9 cellular contexts compared by ENCODE assay signal in the genomic region with DNA sequence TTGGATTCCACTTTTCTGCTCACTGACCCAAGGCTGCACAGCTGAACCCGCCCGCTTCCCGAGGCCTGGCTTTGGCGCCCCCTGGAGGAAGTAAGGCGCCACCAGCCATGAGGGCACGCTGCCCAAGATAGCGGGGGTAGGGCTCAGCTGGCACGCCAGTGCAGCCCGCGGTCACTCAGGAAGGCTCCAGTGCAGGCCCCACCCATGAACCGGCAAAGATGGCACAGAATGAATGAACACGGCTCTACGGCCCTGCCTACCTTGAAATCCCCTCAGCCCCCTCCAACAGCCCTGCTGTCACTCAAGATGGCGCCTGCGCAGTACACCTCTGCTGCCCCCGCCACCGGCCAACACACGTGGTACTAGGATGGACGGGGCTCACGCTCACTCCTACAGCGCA. TPM values are rescaled to one million over a fixed set of nuclear protein-coding genes. Genes with fewer than 3 reads are reported as not detected.
DNase-seq lines count a peak whose midpoint lies in the region; ATAC-seq and TF ChIP-seq lines count a peak whose summit lies in the region.
"Had no signal": no experiment of that assay in that cellular context is flagged by ENCODE, and none has a peak within 500 bp of the region (broad histone marks: within the 10 kb centered on the region; RNA-seq: fewer than 3 reads in every experiment).

No MANE protein-coding gene starts in this region.

- no peaks in the 10 kb centered on the region for H3K4me1 Mint-ChIP-seq in GM23338
- H3K4me1 Mint-ChIP-seq: activated B cell treated with CpG ODN at 0.5 μM for 24 hours had no signal

- H3K27me3 Mint-ChIP-seq in GM23338 (ENCODE audit: insufficient read depth, low read depth, poor library complexity) = peaks cover 8% of the 10 kb centered on the region

- TF ChIP-seq EP300 in sigmoid colon (IDR thresholded peaks at IDR 0.05) = no peak

- DNase-seq in GM23338 (ENCODE audit: low spot score) = no peak
- no peak for DNase-seq in adipocyte (ENCODE audit: low read depth)
- peak; percentile 87 to 93 (median 92) for DNase-seq in right cardiac atrium
- peak; percentile 89 for DNase-seq in sigmoid colon
- DNase-seq in HPDE6-E6E7 (ENCODE audit: extremely low spot score) = no peak
- DNase-seq in NCI-H1417 treated with DMSO at 0.1 percent for 48 hours (lab: John Stamatoyannopoulos, UW) = no peak
- DNase-seq: activated B cell treated with CpG ODN at 0.5 μM for 24 hours had no signal

- H3K9me2 ChIP-seq in GM23338 (ENCODE audit: insufficient read depth) = no peaks in the 10 kb centered on the region

- TF ChIP-seq CTCF in GM23338 (conservative IDR thresholded peaks at IDR 0.05; ENCODE audit: low read depth in 2 of 2) (peak; percentile 7 to 26; a peak in 1 of 4 replicates), sigmoid colon (IDR thresholded peaks at IDR 0.05) (peak; percentile 28 to 53 (median 43))

- H3K27ac ChIP-seq in GM23338 (ENCODE audit: low read depth) = no peak overlapping the region
- peak overlapping the region; percentile 44 for H3K27ac ChIP-seq in right cardiac atrium (ENCODE audit: low read length)
- peak overlapping the region; percentile 88 to 92 (median 90) for H3K27ac ChIP-seq in sigmoid colon

- no peak overlapping the region for H3K4me3 ChIP-seq in GM23338
- peak overlapping the region; percentile 81 for H3K4me3 ChIP-seq in adipocyte (ENCODE audit: low read length)
- H3K4me3 ChIP-seq in right cardiac atrium (ENCODE audit: low read length) = peak overlapping the region; percentile 16
- H3K4me3 ChIP-seq in sigmoid colon = peak overlapping the region in 3 of 4 donors; percentile 45 to 58 (median 55)

- no peaks in the 10 kb centered on the region for H3F3A ChIP-seq in GM23338 (replicated peaks; ENCODE audit: low read depth)

- no peaks in the 10 kb centered on the region for H3K4me1 ChIP-seq in GM23338 (ENCODE audit: insufficient read depth)
- H3K4me1 ChIP-seq in adipocyte (ENCODE audit: control insufficient read depth, insufficient read depth, low read length) = no peaks in the 10 kb centered on the region
- H3K4me1 ChIP-seq in right cardiac atrium (ENCODE audit: control insufficient read depth, insufficient read depth, low read length) = no peaks in the 10 kb centered on the region
- H3K4me1 ChIP-seq in sigmoid colon = peaks cover 0 to 12% (median 2%) of the 10 kb centered on the region in 4 donors

- no peak overlapping the region for H3K4me3 Mint-ChIP-seq in GM23338
- H3K4me3 Mint-ChIP-seq: activated B cell treated with CpG ODN at 0.5 μM for 24 hours had no signal

- ATAC-seq in GM23338 (no peak), right cardiac atrium (peak; percentile 47 to 53), GM18502 (IDR thresholded peaks at IDR 0.05; ENCODE audit: poor library complexity, unreplicated experiment) (no peak), HG03025 (IDR thresholded peaks at IDR 0.05; ENCODE audit: low FRiP score, unreplicated experiment) (no peak)

- H3K36me3 ChIP-seq in GM23338 (ENCODE audit: insufficient read depth) (peaks cover 3% of the 10 kb centered on the region; the same call in 1 of the 2 replicates), adipocyte (ENCODE audit: control insufficient read depth, insufficient read depth, low read length, severe bottlenecking) (no peaks in the 10 kb centered on the region), sigmoid colon (peaks cover 0 to 11% (median 0%) of the 10 kb centered on the region in 4 donors)

- no peaks in the 10 kb centered on the region for H3K9me3 ChIP-seq in adipocyte (ENCODE audit: control insufficient read depth, low read length)
- no peaks in the 10 kb centered on the region for H3K9me3 ChIP-seq in right cardiac atrium (ENCODE audit: control insufficient read depth, low read length)
- H3K9me3 ChIP-seq in sigmoid colon = peaks cover 0 to 26% (median 0%) of the 10 kb centered on the region in 4 donors

- TF ChIP-seq POLR2A in sigmoid colon (IDR thresholded peaks at IDR 0.05) = no peak

- peaks cover 61% of the 10 kb centered on the region for H3K36me3 Mint-ChIP-seq in GM23338 (ENCODE audit: low read depth)

- no peak overlapping the region for H3K27ac Mint-ChIP-seq in GM23338
- H3K27ac Mint-ChIP-seq: activated B cell treated with CpG ODN at 0.5 μM for 24 hours had no signal

- no peak overlapping the region for H2AFZ ChIP-seq in GM23338

- 43% methylated on average over 21 of the region's 21 CpGs for WGBS in right cardiac atrium
- 44 to 64% methylated on average over 21 of the region's 21 CpGs for WGBS in sigmoid colon, 2 donors

- H3K9me3 Mint-ChIP-seq in GM23338 = peaks cover 87% of the 10 kb centered on the region

- H3K27me3 ChIP-seq in GM23338 (ENCODE audit: insufficient read depth) (no peaks in the 10 kb centered on the region), adipocyte (replicated peaks; ENCODE audit: control insufficient read depth, insufficient read depth, low read length) (no peaks in the 10 kb centered on the region), right cardiac atrium (ENCODE audit: control insufficient read depth, insufficient read depth) (no peaks in the 10 kb centered on the region), sigmoid colon (no peaks in the 10 kb centered on the region)

- intact Hi-C loops in right cardiac atrium (cut with DNase I) (no loop called here), sigmoid colon (cut with DNase I) (loop anchor here (1.0 to 5.0 kb wide), 3 partner anchors 75 to 260 kb away; no protein-coding TSS in a partner anchor)

- H3K4me2 ChIP-seq in GM23338 = no peak overlapping the region

- no peaks in the 10 kb centered on the region for H4K20me1 ChIP-seq in GM23338 (replicated peaks; ENCODE audit: insufficient read depth)

- H3K9ac ChIP-seq in adipocyte (ENCODE audit: low read length) = peak overlapping the region; percentile 64

- H3K79me2 ChIP-seq in GM23338 (replicated peaks; ENCODE audit: insufficient read depth) = no peaks in the 10 kb centered on the region

TF ChIP-seq in GM23338, 12 proteins besides CTCF, POLR2A, EP300 and RAD21:
- TF ChIP-seq STAT1 (IDR thresholded peaks at IDR 0.05; ENCODE audit: unreplicated experiment) (no peak), ETS1 (IDR thresholded peaks at IDR 0.05) (no peak), ZNF331 (CRISPR knock-in tag; IDR thresholded peaks at IDR 0.05; ENCODE audit: low read depth) (no peak), JUNB (IDR thresholded peaks at IDR 0.05; ENCODE audit: unreplicated experiment) (no peak), ZNF114 (CRISPR knock-in tag; IDR thresholded peaks at IDR 0.05) (no peak)

RNA-seq across cellular contexts. Expression of gene PEG3, which starts 3.0 kb away (rescaled TPM):
- total RNA-seq in GM23338 (2014; rRNA removed; shearing (Covaris generic)) = not detected in 2 replicates
- polyA plus RNA-seq in GM23338 (2016; fragmentation: Nextera tagmentation; extraction: Ambion mirVana) = not detected in 2 replicates
- total RNA-seq in right cardiac atrium = 10 to 100 TPM; 12.2 to 17.0 (median 14.4) TPM
- 3.1 TPM for polyA plus RNA-seq in right cardiac atrium
- 10 to 100 TPM; 18.5 to 33.9 (median 23.3) TPM for total RNA-seq in sigmoid colon
- polyA plus RNA-seq in sigmoid colon = 1 to 10 TPM in 1 of 3 donors, under 1 TPM in 2; 0.23 to 2.2 (median 0.60) TPM
- total RNA-seq: activated B cell treated with CpG ODN at 0.5 μM for 24 hours had no signal

RNA-seq across cellular contexts. Expression of gene ZIM2, which starts 3.0 kb away (rescaled TPM):
- total RNA-seq in GM23338 (2014; rRNA removed; shearing (Covaris generic)) = not detected in 2 replicates
- polyA plus RNA-seq in GM23338 (2016; fragmentation: Nextera tagmentation; extraction: Ambion mirVana) (not detected in 2 replicates), right cardiac atrium (0.05 TPM), sigmoid colon (under 1 TPM in 1 of 3 donors, not detected in 2; 0.09 TPM)
- total RNA-seq in right cardiac atrium (under 1 TPM in 2 of 4 donors, not detected in 2; 0.17 to 0.25 TPM), sigmoid colon (1 to 10 TPM in 2 of 4 donors, under 1 TPM in 2; 0.36 to 1.6 (median 1.2) TPM)
- total RNA-seq: activated B cell treated with CpG ODN at 0.5 μM for 24 hours had no signal

Comparison
In these comparisons a context has a peak if more than half of its experiments do, and no peak if none do; other contexts are left out.
1. ATAC-seq: peak in right cardiac atrium (2 of 2); none in GM23338 (single experiment), GM18502 (single experiment) and HG03025 (single experiment).
2. DNase-seq: peak in right cardiac atrium (3 of 3) and sigmoid colon (single experiment); none in GM23338 (single experiment), adipocyte (single experiment), HPDE6-E6E7 (single experiment) and NCI-H1417 treated with DMSO at 0.1 percent for 48 hours (single experiment).
3. RNA of gene PEG3, which starts 3.0 kb away (total RNA-seq): 18.5 to 33.9 TPM in sigmoid colon and 12.2 to 17.0 TPM in right cardiac atrium; not detected in GM23338; every median in the first group is over 10 times any median in the second.